In genomic region chr9:72165821-72166547, GRCh38 we compare ENCODE assay signal across 1 cellular context.
TF ChIP-seq lines count a peak whose summit lies in the region.

No MANE protein-coding gene starts in this region.

TF ChIP-seq in GM23338, 12 proteins besides CTCF, POLR2A, EP300 and RAD21 (continued from another document):
- TF ChIP-seq, protein P1, sequence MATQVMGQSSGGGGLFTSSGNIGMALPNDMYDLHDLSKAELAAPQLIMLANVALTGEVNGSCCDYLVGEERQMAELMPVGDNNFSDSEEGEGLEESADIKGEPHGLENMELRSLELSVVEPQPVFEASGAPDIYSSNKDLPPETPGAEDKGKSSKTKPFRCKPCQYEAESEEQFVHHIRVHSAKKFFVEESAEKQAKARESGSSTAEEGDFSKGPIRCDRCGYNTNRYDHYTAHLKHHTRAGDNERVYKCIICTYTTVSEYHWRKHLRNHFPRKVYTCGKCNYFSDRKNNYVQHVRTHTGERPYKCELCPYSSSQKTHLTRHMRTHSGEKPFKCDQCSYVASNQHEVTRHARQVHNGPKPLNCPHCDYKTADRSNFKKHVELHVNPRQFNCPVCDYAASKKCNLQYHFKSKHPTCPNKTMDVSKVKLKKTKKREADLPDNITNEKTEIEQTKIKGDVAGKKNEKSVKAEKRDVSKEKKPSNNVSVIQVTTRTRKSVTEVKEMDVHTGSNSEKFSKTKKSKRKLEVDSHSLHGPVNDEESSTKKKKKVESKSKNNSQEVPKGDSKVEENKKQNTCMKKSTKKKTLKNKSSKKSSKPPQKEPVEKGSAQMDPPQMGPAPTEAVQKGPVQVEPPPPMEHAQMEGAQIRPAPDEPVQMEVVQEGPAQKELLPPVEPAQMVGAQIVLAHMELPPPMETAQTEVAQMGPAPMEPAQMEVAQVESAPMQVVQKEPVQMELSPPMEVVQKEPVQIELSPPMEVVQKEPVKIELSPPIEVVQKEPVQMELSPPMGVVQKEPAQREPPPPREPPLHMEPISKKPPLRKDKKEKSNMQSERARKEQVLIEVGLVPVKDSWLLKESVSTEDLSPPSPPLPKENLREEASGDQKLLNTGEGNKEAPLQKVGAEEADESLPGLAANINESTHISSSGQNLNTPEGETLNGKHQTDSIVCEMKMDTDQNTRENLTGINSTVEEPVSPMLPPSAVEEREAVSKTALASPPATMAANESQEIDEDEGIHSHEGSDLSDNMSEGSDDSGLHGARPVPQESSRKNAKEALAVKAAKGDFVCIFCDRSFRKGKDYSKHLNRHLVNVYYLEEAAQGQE (IDR thresholded peaks at IDR 0.05; ENCODE audit: unreplicated experiment) = no peak
- TF ChIP-seq EZH2phosphoT487 (IDR thresholded peaks at IDR 0.05; ENCODE audit: unreplicated experiment) = no peak
- TF ChIP-seq, protein P2, sequence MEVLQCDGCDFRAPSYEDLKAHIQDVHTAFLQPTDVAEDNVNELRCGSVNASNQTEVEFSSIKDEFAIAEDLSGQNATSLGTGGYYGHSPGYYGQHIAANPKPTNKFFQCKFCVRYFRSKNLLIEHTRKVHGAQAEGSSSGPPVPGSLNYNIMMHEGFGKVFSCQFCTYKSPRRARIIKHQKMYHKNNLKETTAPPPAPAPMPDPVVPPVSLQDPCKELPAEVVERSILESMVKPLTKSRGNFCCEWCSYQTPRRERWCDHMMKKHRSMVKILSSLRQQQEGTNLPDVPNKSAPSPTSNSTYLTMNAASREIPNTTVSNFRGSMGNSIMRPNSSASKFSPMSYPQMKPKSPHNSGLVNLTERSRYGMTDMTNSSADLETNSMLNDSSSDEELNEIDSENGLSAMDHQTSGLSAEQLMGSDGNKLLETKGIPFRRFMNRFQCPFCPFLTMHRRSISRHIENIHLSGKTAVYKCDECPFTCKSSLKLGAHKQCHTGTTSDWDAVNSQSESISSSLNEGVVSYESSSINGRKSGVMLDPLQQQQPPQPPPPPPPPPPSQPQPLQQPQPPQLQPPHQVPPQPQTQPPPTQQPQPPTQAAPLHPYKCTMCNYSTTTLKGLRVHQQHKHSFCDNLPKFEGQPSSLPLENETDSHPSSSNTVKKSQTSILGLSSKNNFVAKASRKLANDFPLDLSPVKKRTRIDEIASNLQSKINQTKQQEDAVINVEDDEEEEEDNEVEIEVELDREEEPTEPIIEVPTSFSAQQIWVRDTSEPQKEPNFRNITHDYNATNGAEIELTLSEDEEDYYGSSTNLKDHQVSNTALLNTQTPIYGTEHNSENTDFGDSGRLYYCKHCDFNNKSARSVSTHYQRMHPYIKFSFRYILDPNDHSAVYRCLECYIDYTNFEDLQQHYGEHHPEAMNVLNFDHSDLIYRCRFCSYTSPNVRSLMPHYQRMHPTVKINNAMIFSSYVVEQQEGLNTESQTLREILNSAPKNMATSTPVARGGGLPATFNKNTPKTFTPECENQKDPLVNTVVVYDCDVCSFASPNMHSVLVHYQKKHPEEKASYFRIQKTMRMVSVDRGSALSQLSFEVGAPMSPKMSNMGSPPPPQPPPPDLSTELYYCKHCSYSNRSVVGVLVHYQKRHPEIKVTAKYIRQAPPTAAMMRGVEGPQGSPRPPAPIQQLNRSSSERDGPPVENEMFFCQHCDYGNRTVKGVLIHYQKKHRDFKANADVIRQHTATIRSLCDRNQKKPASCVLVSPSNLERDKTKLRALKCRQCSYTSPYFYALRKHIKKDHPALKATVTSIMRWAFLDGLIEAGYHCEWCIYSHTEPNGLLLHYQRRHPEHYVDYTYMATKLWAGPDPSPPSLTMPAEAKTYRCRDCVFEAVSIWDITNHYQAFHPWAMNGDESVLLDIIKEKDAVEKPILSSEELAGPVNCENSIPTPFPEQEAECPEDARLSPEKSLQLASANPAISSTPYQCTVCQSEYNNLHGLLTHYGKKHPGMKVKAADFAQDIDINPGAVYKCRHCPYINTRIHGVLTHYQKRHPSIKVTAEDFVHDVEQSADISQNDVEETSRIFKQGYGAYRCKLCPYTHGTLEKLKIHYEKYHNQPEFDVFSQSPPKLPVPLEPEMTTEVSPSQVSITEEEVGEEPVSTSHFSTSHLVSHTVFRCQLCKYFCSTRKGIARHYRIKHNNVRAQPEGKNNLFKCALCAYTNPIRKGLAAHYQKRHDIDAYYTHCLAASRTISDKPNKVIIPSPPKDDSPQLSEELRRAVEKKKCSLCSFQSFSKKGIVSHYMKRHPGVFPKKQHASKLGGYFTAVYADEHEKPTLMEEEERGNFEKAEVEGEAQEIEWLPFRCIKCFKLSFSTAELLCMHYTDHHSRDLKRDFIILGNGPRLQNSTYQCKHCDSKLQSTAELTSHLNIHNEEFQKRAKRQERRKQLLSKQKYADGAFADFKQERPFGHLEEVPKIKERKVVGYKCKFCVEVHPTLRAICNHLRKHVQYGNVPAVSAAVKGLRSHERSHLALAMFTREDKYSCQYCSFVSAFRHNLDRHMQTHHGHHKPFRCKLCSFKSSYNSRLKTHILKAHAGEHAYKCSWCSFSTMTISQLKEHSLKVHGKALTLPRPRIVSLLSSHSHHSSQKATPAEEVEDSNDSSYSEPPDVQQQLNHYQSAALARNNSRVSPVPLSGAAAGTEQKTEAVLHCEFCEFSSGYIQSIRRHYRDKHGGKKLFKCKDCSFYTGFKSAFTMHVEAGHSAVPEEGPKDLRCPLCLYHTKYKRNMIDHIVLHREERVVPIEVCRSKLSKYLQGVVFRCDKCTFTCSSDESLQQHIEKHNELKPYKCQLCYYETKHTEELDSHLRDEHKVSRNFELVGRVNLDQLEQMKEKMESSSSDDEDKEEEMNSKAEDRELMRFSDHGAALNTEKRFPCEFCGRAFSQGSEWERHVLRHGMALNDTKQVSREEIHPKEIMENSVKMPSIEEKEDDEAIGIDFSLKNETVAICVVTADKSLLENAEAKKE (CRISPR knock-in tag; IDR thresholded peaks at IDR 0.05) = no peak
- no peak for TF ChIP-seq JUNB (IDR thresholded peaks at IDR 0.05; ENCODE audit: unreplicated experiment)
- TF ChIP-seq ZNF114 (CRISPR knock-in tag; IDR thresholded peaks at IDR 0.05) = no peak
- no peak for TF ChIP-seq CREB1 (CRISPR knock-in tag; IDR thresholded peaks at IDR 0.05; ENCODE audit: low read depth)
- TF ChIP-seq ZNF331 (CRISPR knock-in tag; IDR thresholded peaks at IDR 0.05; ENCODE audit: low read depth) = no peak
- TF ChIP-seq EZH2 (IDR thresholded peaks at IDR 0.05; ENCODE audit: low read depth, unreplicated experiment) = no peak
TF ChIP-seq in GM23338: peak in this region for 0.
